In the genomic region with DNA sequence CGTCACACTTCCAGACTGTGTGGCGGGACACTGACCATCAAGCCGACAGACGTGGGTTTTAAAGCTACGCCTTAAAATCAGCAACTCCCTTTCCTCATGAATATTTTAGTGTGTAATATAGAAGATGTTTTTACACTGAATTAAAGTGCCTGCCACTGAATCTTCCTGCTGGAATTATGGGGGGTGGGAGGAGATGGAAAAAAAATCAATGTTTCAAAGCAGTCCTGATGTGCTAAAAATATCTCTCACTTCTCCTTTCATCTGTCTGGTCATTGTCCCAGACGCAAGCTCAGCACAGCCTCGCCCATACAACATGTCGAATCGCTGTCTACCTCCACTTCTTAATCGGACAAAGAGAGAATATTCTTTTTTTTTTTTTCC, we compare ENCODE assay signal across 9 cellular contexts.
DNase-seq lines count a peak whose midpoint lies in the region; ATAC-seq, FAIRE-seq and TF ChIP-seq lines count a peak whose summit lies in the region.
"Had no signal": no experiment of that assay in that cellular context is flagged by ENCODE, and none has a peak within 500 bp of the region (broad histone marks: within the 10 kb centered on the region; RNA-seq: fewer than 3 reads in every experiment).

No MANE protein-coding gene starts in this region.

- 15 to 65% (median 31%) methylated on average over 10 of the region's 10 CpGs for WGBS in small intestine, 3 donors

- peaks cover 52% of the 10 kb centered on the region for H3K36me3 ChIP-seq in DOHH2 (ENCODE audit: control insufficient read depth, low read length)
- no peaks in the 10 kb centered on the region for H3K36me3 ChIP-seq in Peyer's patch
- no peaks in the 10 kb centered on the region for H3K36me3 ChIP-seq in small intestine (ENCODE audit: control insufficient read depth in 2 of 2, insufficient read depth in 2 of 2, low read length in 2 of 2)

- no peaks in the 10 kb centered on the region for H3K9me3 ChIP-seq in DOHH2 (ENCODE audit: control insufficient read depth, insufficient read depth, low read length)
- H3K9me3 ChIP-seq in Peyer's patch, result no peaks in the 10 kb centered on the region
- no peaks in the 10 kb centered on the region for H3K9me3 ChIP-seq in small intestine (ENCODE audit: control insufficient read depth, low read depth)
- H3K9me3 ChIP-seq: heart right ventricle, SJSA1 had no signal

- FAIRE-seq in small intestine (lab: Jason Lieb, UNC), result no peak

- H3F3A ChIP-seq in DOHH2 (ENCODE audit: control insufficient read depth, insufficient read depth), result peaks cover 23% of the 10 kb centered on the region

- peaks cover 27% of the 10 kb centered on the region for H3K79me2 ChIP-seq in DOHH2 (ENCODE audit: control insufficient read depth, low read length)

- H3K27me3 ChIP-seq in DOHH2 (ENCODE audit: control insufficient read depth, low read length), result no peaks in the 10 kb centered on the region
- no peaks in the 10 kb centered on the region for H3K27me3 ChIP-seq in Peyer's patch
- H3K27me3 ChIP-seq in small intestine (ENCODE audit: control insufficient read depth in 2 of 2, insufficient read depth in 2 of 2, low read length in 2 of 2), result no peaks in the 10 kb centered on the region
- H3K27me3 ChIP-seq: heart right ventricle, SJSA1 had no signal

- DNase-seq in Peyer's patch (no peak), epithelial cell of proximal tubule (ENCODE audit: low read depth) (no peak), small intestine (peak; percentile 44), GF-D8 (lab: John Stamatoyannopoulos, UW) (no peak), DMS 273 treated with DMSO at 0.1 percent for 48 hours (lab: John Stamatoyannopoulos, UW) (no peak)
- DNase-seq: heart right ventricle had no signal

- H4K20me1 ChIP-seq in DOHH2 (ENCODE audit: control insufficient read depth, insufficient read depth, low read depth, low read length), result peaks cover 8% of the 10 kb centered on the region; the same call in 1 of the 2 replicates

- H3K4me2 ChIP-seq in DOHH2 (ENCODE audit: low read length), result peak overlapping the region; percentile 24

- H3K27ac ChIP-seq in DOHH2 (ENCODE audit: low read depth, low read length) (peak overlapping the region; percentile 14; the same call in 1 of the 2 replicates), Peyer's patch (peak overlapping the region; percentile 66 to 92 (median 76)), small intestine (ENCODE audit: low read depth in 1 of 2, low read length in 1 of 2) (peak overlapping the region; percentile 72 to 83)
- H3K27ac ChIP-seq: SJSA1 had no signal

- H3K4me3 ChIP-seq in DOHH2 (ENCODE audit: low read length), result no peak overlapping the region
- H3K4me3 ChIP-seq in Peyer's patch, result peak overlapping the region in 2 of 4 donors; percentile 6 to 19
- H3K4me3 ChIP-seq in epithelial cell of proximal tubule (ENCODE audit: low read depth, low read length), result peak overlapping the region; percentile 47
- no peak overlapping the region for H3K4me3 ChIP-seq in small intestine (ENCODE audit: low read depth in 1 of 2, low read length in 2 of 2)
- H3K4me3 ChIP-seq: heart right ventricle, SJSA1 had no signal

- no peak for TF ChIP-seq POLR2A in Peyer's patch (IDR thresholded peaks at IDR 0.05)

- no peak for ATAC-seq in HG03378 (IDR thresholded peaks at IDR 0.05; ENCODE audit: unreplicated experiment)
- ATAC-seq: heart right ventricle had no signal

- H3K4me1 ChIP-seq in DOHH2 (ENCODE audit: control insufficient read depth, low read length) (peaks cover 50% of the 10 kb centered on the region), Peyer's patch (peaks cover 10 to 81% (median 24%) of the 10 kb centered on the region in 4 donors), small intestine (ENCODE audit: control insufficient read depth in 2 of 2, insufficient read depth in 1 of 2, low read depth in 1 of 2, low read length in 1 of 2) (peaks cover 13 to 27% of the 10 kb centered on the region in 2 donors)

- no peaks in the 10 kb centered on the region for H3K9me2 ChIP-seq in DOHH2 (replicated peaks; ENCODE audit: control insufficient read depth, low read length)

- TF ChIP-seq CTCF in DOHH2 (IDR thresholded peaks at IDR 0.05; ENCODE audit: low read depth, low read length, poor library complexity, severe bottlenecking), result no peak
- no peak for TF ChIP-seq CTCF in Peyer's patch (IDR thresholded peaks at IDR 0.05)
- no peak for TF ChIP-seq CTCF in epithelial cell of proximal tubule (conservative IDR thresholded peaks at IDR 0.05; ENCODE audit: low read depth, low read length)

Comparison
In these comparisons a context has a peak if more than half of its experiments do, and no peak if none do; other contexts are left out.
1. H3K27ac ChIP-seq: peak in every context shown above with its lines; median percentile 78 in small intestine; 76 in Peyer's patch; 14 in DOHH2.